In genomic region chr5:147949711-147950573, GRCh38 we compare ENCODE assay signal across 8 cellular contexts. TPM values are rescaled to one million over a fixed set of nuclear protein-coding genes. Genes with fewer than 3 reads are reported as not detected.
DNase-seq lines count a peak whose midpoint lies in the region; ATAC-seq and TF ChIP-seq lines count a peak whose summit lies in the region.

No MANE protein-coding gene starts in this region.

- H2BK5ac ChIP-seq in trophoblast cell (ENCODE audit: low read depth, low read length, poor library complexity) = no peak overlapping the region

- H4K91ac ChIP-seq in trophoblast cell (ENCODE audit: low read depth, low read length) = no peak overlapping the region

- TF ChIP-seq EP300 in esophagus muscularis mucosa (IDR thresholded peaks at IDR 0.05) = no peak

- H3K23ac ChIP-seq in trophoblast cell (ENCODE audit: low read length) = no peak overlapping the region

- H3K18ac ChIP-seq in trophoblast cell (ENCODE audit: low read length) = no peak overlapping the region

- no peak overlapping the region for H3K27ac ChIP-seq in CD8-positive, alpha-beta T cell (ENCODE audit: low read depth, low read length)
- H3K27ac ChIP-seq in Peyer's patch (no peak overlapping the region), esophagus muscularis mucosa (replicated peaks in 1 of 4) (no peak overlapping the region), trophoblast cell (ENCODE audit: low read depth, low read length) (no peak overlapping the region)

- no peaks in the 10 kb centered on the region for H3K4me1 ChIP-seq in CD8-positive, alpha-beta T cell (ENCODE audit: insufficient read depth, low read length)
- H3K4me1 ChIP-seq in Peyer's patch (no peaks in the 10 kb centered on the region), esophagus muscularis mucosa (no peaks in the 10 kb centered on the region), trophoblast cell (ENCODE audit: control insufficient read depth in 1 of 2, insufficient read depth in 2 of 2, low read length in 2 of 2) (no peaks in the 10 kb centered on the region)

- no peak overlapping the region for H3K4me3 Mint-ChIP-seq in CD8-positive, alpha-beta T cell

- no peak overlapping the region for H2AK5ac ChIP-seq in trophoblast cell (ENCODE audit: low read length)

- POLR2A ChIA-PET in CD8-positive, alpha-beta T cell (lab: Charles Lee) = no interaction called here

- no peak overlapping the region for H3K27ac Mint-ChIP-seq in CD8-positive, alpha-beta T cell

- H3K4me2 ChIP-seq in trophoblast cell (ENCODE audit: low read length) = no peak overlapping the region

- no peaks in the 10 kb centered on the region for H3K9me3 Mint-ChIP-seq in CD8-positive, alpha-beta T cell

- no peaks in the 10 kb centered on the region for H3K79me1 ChIP-seq in trophoblast cell (ENCODE audit: low read length)

- peaks cover 5% of the 10 kb centered on the region for H3K27me3 Mint-ChIP-seq in CD8-positive, alpha-beta T cell (ENCODE audit: low read depth)

- TF ChIP-seq CTCF in CD8-positive, alpha-beta T cell (IDR thresholded peaks at IDR 0.05) = peak; percentile 47
- TF ChIP-seq CTCF in Peyer's patch (IDR thresholded peaks at IDR 0.05) = peak in 5 of 6 experiments; percentile 32 to 75 (median 65)
- peak; percentile 57 to 65 (median 58) for TF ChIP-seq CTCF in esophagus muscularis mucosa (IDR thresholded peaks at IDR 0.05)

- intact Hi-C loops in CD8-positive, alpha-beta T cell (cut with DNase I, micrococcal nuclease) = loop anchor here in 1 of 2 experiments (2.0 to 5.0 kb wide), 2 partner anchors 422 to 781 kb away; no protein-coding TSS in a partner anchor
- intact Hi-C loops in esophagus muscularis mucosa (cut with DNase I) = loop anchor here (5.0 kb wide), 1 partner anchor 172 kb away; no protein-coding TSS in a partner anchor
- intact Hi-C loops in posterior cingulate gyrus (cut with DNase I) = loop anchor here (2.0 kb wide), 1 partner anchor 171 kb away; no protein-coding TSS in a partner anchor

- TF ChIP-seq POLR2A in Peyer's patch (IDR thresholded peaks at IDR 0.05) = no peak
- no peak for TF ChIP-seq POLR2A in esophagus muscularis mucosa (IDR thresholded peaks at IDR 0.05; ENCODE audit: low read depth)

- no peaks in the 10 kb centered on the region for H3K27me3 ChIP-seq in CD8-positive, alpha-beta T cell (ENCODE audit: insufficient read depth, low read length)
- H3K27me3 ChIP-seq in Peyer's patch (no peaks in the 10 kb centered on the region), esophagus muscularis mucosa (no peaks in the 10 kb centered on the region), trophoblast cell (ENCODE audit: insufficient read depth, low read length) (no peaks in the 10 kb centered on the region)

- no peak for DNase-seq in CD8-positive, alpha-beta T cell
- DNase-seq in GM19240 (ENCODE audit: insufficient read length, low spot score) = peak; percentile 8
- DNase-seq in Peyer's patch = no peak
- DNase-seq in esophagus muscularis mucosa (ENCODE audit: extremely low spot score) = no peak
- DNase-seq in trophoblast cell = peak; percentile 63 to 84
- DNase-seq in posterior cingulate gyrus = no peak
- DNase-seq in cortex of kidney (lab: John Stamatoyannopoulos, UW) = no peak

- ATAC-seq in CD8-positive, alpha-beta T cell = no peak
- ATAC-seq in HG03571 (IDR thresholded peaks at IDR 0.05; ENCODE audit: unreplicated experiment) = peak; percentile 81

- no peaks in the 10 kb centered on the region for H3K36me3 Mint-ChIP-seq in CD8-positive, alpha-beta T cell

- no peak overlapping the region for H2BK120ac ChIP-seq in trophoblast cell (ENCODE audit: insufficient read depth, low read length, poor library complexity)

- H3K79me2 ChIP-seq in trophoblast cell (ENCODE audit: control insufficient read depth, insufficient read depth, low read length, poor library complexity) = no peaks in the 10 kb centered on the region

- no peak overlapping the region for H3K4ac ChIP-seq in trophoblast cell (ENCODE audit: low read depth, low read length)

- WGBS in esophagus muscularis mucosa = 63% methylated on average over 2 of the region's 2 CpGs
- no CpG with 5 or more reads among the region's 2 CpGs for WGBS in trophoblast cell (ENCODE audit: extremely low coverage, insufficient coverage, insufficient read length)

- no peaks in the 10 kb centered on the region for H3K36me3 ChIP-seq in CD8-positive, alpha-beta T cell (ENCODE audit: insufficient read depth, low read length)
- H3K36me3 ChIP-seq in Peyer's patch = no peaks in the 10 kb centered on the region
- H3K36me3 ChIP-seq in esophagus muscularis mucosa = no peaks in the 10 kb centered on the region
- no peaks in the 10 kb centered on the region for H3K36me3 ChIP-seq in trophoblast cell (ENCODE audit: control insufficient read depth in 1 of 2, insufficient read depth in 2 of 2, low read length in 2 of 2)

- CTCF ChIA-PET in CD8-positive, alpha-beta T cell (lab: Charles Lee) = no interaction called here

- no peak overlapping the region for H2BK12ac ChIP-seq in trophoblast cell (ENCODE audit: low read length)

- H3K4me1 Mint-ChIP-seq in CD8-positive, alpha-beta T cell (ENCODE audit: low read depth) = no peaks in the 10 kb centered on the region

- H4K12ac ChIP-seq in trophoblast cell (ENCODE audit: low read depth, low read length) = no peak overlapping the region

- no peak overlapping the region for H3K14ac ChIP-seq in trophoblast cell (ENCODE audit: low read length)

- no peak overlapping the region for H4K8ac ChIP-seq in trophoblast cell (ENCODE audit: low read depth, low read length)

- H3K4me3 ChIP-seq in CD8-positive, alpha-beta T cell (ENCODE audit: low read depth, low read length) = no peak overlapping the region
- H3K4me3 ChIP-seq in Peyer's patch = no peak overlapping the region
- no peak overlapping the region for H3K4me3 ChIP-seq in esophagus muscularis mucosa
- H3K4me3 ChIP-seq in trophoblast cell (ENCODE audit: low read depth, low read length) = no peak overlapping the region

- no peaks in the 10 kb centered on the region for H3K9me3 ChIP-seq in CD8-positive, alpha-beta T cell (ENCODE audit: low read length)
- H3K9me3 ChIP-seq in Peyer's patch (no peaks in the 10 kb centered on the region), esophagus muscularis mucosa (no peaks in the 10 kb centered on the region), trophoblast cell (ENCODE audit: insufficient read depth, low read depth, low read length) (no peaks in the 10 kb centered on the region)

- no peak overlapping the region for H2AFZ ChIP-seq in trophoblast cell (ENCODE audit: insufficient read depth, low read length, poor library complexity)

- no peak overlapping the region for H3K9ac ChIP-seq in trophoblast cell (ENCODE audit: low read length)

RNA-seq across cellular contexts. Expression of gene C5orf46, which starts 43.6 kb away (rescaled TPM):
- not detected for total RNA-seq in CD8-positive, alpha-beta T cell
- total RNA-seq in Peyer's patch (not detected), esophagus muscularis mucosa (not detected)
- 145 and 154 TPM in 2 replicates for polyA plus RNA-seq in trophoblast cell (2013)

Comparison
In these comparisons a context has a peak if more than half of its experiments do, and no peak if none do; other contexts are left out.
1. DNase-seq: peak in GM19240 (single experiment) and trophoblast cell (2 of 2); none in CD8-positive, alpha-beta T cell (0 of 7), Peyer's patch (0 of 3), esophagus muscularis mucosa (single experiment), posterior cingulate gyrus (0 of 10) and cortex of kidney (single experiment).
2. Peak in every context shown above with its lines, with median percentiles within 50 percentile points of each other: CTCF ChIP-seq.